Comparison of ENCODE assay signal across 13 cellular contexts in the genomic region with DNA sequence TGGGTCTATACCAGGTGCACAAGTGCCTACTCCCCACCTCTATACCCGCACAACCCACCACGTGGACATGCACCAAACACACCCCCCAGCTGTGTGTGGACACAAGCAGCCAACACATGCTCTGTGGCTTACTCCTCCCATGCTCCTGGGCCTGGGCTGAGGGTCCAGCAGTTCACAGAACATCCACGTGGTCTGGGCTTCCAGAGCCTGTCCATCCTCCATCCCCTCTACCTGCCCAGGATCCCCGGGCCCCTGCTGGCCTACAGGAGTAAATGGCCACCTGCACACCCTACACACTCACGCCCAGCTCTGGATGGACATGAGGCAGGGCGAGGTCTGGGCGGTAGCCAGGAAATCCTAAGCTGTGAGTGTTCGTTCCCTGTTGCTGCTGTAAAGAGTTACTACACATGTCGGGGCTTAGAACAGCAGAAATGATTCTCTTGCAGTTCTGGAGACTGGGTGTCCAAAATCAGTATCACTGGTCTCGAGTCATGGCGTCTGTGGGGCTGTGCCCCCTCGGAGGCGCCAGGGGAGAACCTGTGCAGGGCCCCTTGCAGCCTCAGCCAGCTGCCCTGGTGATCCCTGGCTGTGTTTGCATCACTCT. TPM values are rescaled to one million over a fixed set of nuclear protein-coding genes. Genes with fewer than 3 reads are reported as not detected.
DNase-seq lines count a peak whose midpoint lies in the region; ATAC-seq, FAIRE-seq and TF ChIP-seq lines count a peak whose summit lies in the region.
"Had no signal": no experiment of that assay in that cellular context is flagged by ENCODE, and none has a peak within 500 bp of the region (broad histone marks: within the 10 kb centered on the region; RNA-seq: fewer than 3 reads in every experiment).

No MANE protein-coding gene starts in this region.

- H3K27ac ChIP-seq in HepG2 (ENCODE audit: extremely low read length, insufficient read depth, low read length) (no peak overlapping the region), right lobe of liver (no peak overlapping the region)
- H3K27ac ChIP-seq: HL-60, parathyroid adenoma, thyroid gland had no signal

- FAIRE-seq in HepG2 (lab: Jason Lieb, UNC) (no peak), D721Med (lab: Jason Lieb, UNC) (no peak)

- peak; percentile 58 for ATAC-seq in HepG2
- no peak for ATAC-seq in right lobe of liver
- ATAC-seq in HG02759 (IDR thresholded peaks at IDR 0.05; ENCODE audit: unreplicated experiment), result no peak

- CTCF ChIA-PET in HepG2 (lab: Yijun Ruan, JAX; ENCODE audit: low intra/inter-chr PET ratio, low total read pairs), result no interaction called here

- no TSS peak for BruUV-seq in HepG2 (replicated peaks; lab: Mats Ljungman, UMichigan)

- POLR2A ChIA-PET in HepG2 (lab: Yijun Ruan, JAX), result interaction anchor here (0.8 kb wide), 1 partner anchor 18 kb away, joined by 3 read pairs; no protein-coding TSS in a partner anchor

- peak; percentile 15; the same call in 1 of the 2 replicates for TF ChIP-seq CTCF in HepG2 (CRISPR knock-in tag; IDR thresholded peaks at IDR 0.05)
- no peak for TF ChIP-seq CTCF in right lobe of liver (IDR thresholded peaks at IDR 0.05)
- TF ChIP-seq CTCF in fibroblast of the aortic adventitia (IDR thresholded peaks at IDR 0.05; ENCODE audit: insufficient read depth, low read length), result no peak
- TF ChIP-seq CTCF in D721Med (IDR thresholded peaks at IDR 0.05; ENCODE audit: insufficient read depth, missing control alignments), result no peak

- H3K4me3 ChIP-seq in HepG2 (replicated peaks in 1 of 3; ENCODE audit: insufficient read depth in 1 of 3, low read depth in 2 of 3, low read length in 3 of 3) (peak overlapping the region in 2 of 3 experiments; percentile 6 to 54; a peak in 3 of 6 replicates), right lobe of liver (no peak overlapping the region), adipocyte (ENCODE audit: low read length) (no peak overlapping the region), fibroblast of the aortic adventitia (ENCODE audit: low read depth, low read length) (no peak overlapping the region)
- H3K4me3 ChIP-seq: thyroid gland had no signal

- no peak for TF ChIP-seq RAD21 in HepG2 (CRISPR knock-in tag; IDR thresholded peaks at IDR 0.05)

- H3K9me3 ChIP-seq in HepG2 (ENCODE audit: low read length) (no peaks in the 10 kb centered on the region), right lobe of liver (no peaks in the 10 kb centered on the region), adipocyte (ENCODE audit: control insufficient read depth, low read length) (peaks cover under 1% of the 10 kb centered on the region)
- H3K9me3 ChIP-seq: thyroid gland had no signal

- no peak overlapping the region for H2AFZ ChIP-seq in HepG2 (ENCODE audit: low read length)
- H2AFZ ChIP-seq: parathyroid adenoma had no signal

- peaks cover 93% of the 10 kb centered on the region for H3K4me1 ChIP-seq in HepG2 (ENCODE audit: insufficient read depth, low read length)
- no peaks in the 10 kb centered on the region for H3K4me1 ChIP-seq in right lobe of liver
- H3K4me1 ChIP-seq in adipocyte (ENCODE audit: control insufficient read depth, insufficient read depth, low read length), result peaks cover 4% of the 10 kb centered on the region
- H3K4me1 ChIP-seq: parathyroid adenoma, thyroid gland had no signal

- H3K9ac ChIP-seq in HepG2 (ENCODE audit: insufficient read depth, low read depth, low read length) (no peak overlapping the region), adipocyte (ENCODE audit: low read length) (no peak overlapping the region)
- H3K9ac ChIP-seq: parathyroid adenoma had no signal

- H4K20me1 ChIP-seq in HepG2 (ENCODE audit: insufficient read depth, low read length), result no peaks in the 10 kb centered on the region

- in situ Hi-C loops in HepG2 (cut with HindIII; ENCODE audit: extremely low pct_ligation_motif_present, low pct_unique_long_range_greater_than_20kb), result no loop called here

- WGBS in HepG2 (ENCODE audit: low lambda C conversion rate), result 0% methylated on average over 8 of the region's 13 CpGs
- no CpG with 5 or more reads among the region's 13 CpGs for WGBS in right lobe of liver (ENCODE audit: insufficient coverage, low coverage, low lambda C conversion rate, missing lambda C conversion rate)

- intact Hi-C loops in HepG2 (cut with micrococcal nuclease; ENCODE audit: unreplicated experiment), result loop anchor here (10.0 kb wide), 1 partner anchor 59 kb away; no protein-coding TSS in a partner anchor
- intact Hi-C loops in right lobe of liver (cut with DNase I), result loop anchor here in 1 of 2 donors (10.0 kb wide), 1 partner anchor 359 kb away; no protein-coding TSS in a partner anchor

- TF ChIP-seq POLR2A in HepG2 (IDR thresholded peaks at IDR 0.05; ENCODE audit: insufficient read depth in 1 of 2, low read depth in 2 of 2, low read length in 2 of 2) (0 out of 4 replicates have a peak, but pooled peaks of 1 of the 2 experiments have one; percentile 30), right lobe of liver (IDR thresholded peaks at IDR 0.05) (no peak)

- peak; percentile 56 for DNase-seq in HepG2 (ENCODE audit: low spot score)
- no peak for DNase-seq in right lobe of liver
- peak; percentile 42 for DNase-seq in adipocyte (ENCODE audit: low read depth)
- DNase-seq in fibroblast of the aortic adventitia (ENCODE audit: low read depth), result peak; percentile 62
- no peak for DNase-seq in D721Med (ENCODE audit: insufficient read length, low spot score)
- DNase-seq in DMS79 treated with DMSO at 0.1 percent for 48 hours (lab: John Stamatoyannopoulos, UW), result no peak
- no peak for DNase-seq in NCI-H510A (lab: John Stamatoyannopoulos, UW)
- DNase-seq: activated CD4-positive, alpha-beta T cell treated with anti-CD3 and anti-CD28 coated beads, Interleukin-2, amount 50 U/mL, for 4 hours; erythroblast; thyroid gland had no signal

- H3K27me3 ChIP-seq in HepG2 (ENCODE audit: control insufficient read depth in 1 of 2, insufficient read depth in 2 of 2, low read length in 2 of 2) (peaks cover 0 to 10% of the 10 kb centered on the region in 2 experiments; a peak in 2 of 5 replicates), right lobe of liver (no peaks in the 10 kb centered on the region), adipocyte (replicated peaks; ENCODE audit: control insufficient read depth, insufficient read depth, low read length) (peaks cover 8% of the 10 kb centered on the region)
- H3K27me3 ChIP-seq: thyroid gland had no signal

- no peak for TF ChIP-seq EP300 in HepG2 (IDR thresholded peaks at IDR 0.05; ENCODE audit: low read depth in 2 of 2, low read length in 2 of 2)
- TF ChIP-seq EP300 in HepG2 (CRISPR knock-in tag; IDR thresholded peaks at IDR 0.05; ENCODE audit: borderline replicate concordance), result no peak

- H3K36me3 ChIP-seq in HepG2 (replicated peaks in 1 of 2; ENCODE audit: control insufficient read depth in 1 of 2, insufficient read depth in 2 of 2, low read length in 2 of 2) (no peaks in the 10 kb centered on the region), right lobe of liver (no peaks in the 10 kb centered on the region), adipocyte (ENCODE audit: control insufficient read depth, insufficient read depth, low read length, severe bottlenecking) (no peaks in the 10 kb centered on the region)
- H3K36me3 ChIP-seq: thyroid gland had no signal

- H3K4me2 ChIP-seq in HepG2 (ENCODE audit: low read depth, low read length), result peak overlapping the region; percentile 73

- H3K79me2 ChIP-seq in HepG2 (ENCODE audit: insufficient read depth, low read length), result no peaks in the 10 kb centered on the region
- H3K79me2 ChIP-seq: parathyroid adenoma had no signal

TF ChIP-seq in HepG2, 621 proteins besides CTCF, POLR2A, EP300 and RAD21 (continues in another document):
- TF ChIP-seq TGIF2 (CRISPR knock-in tag; IDR thresholded peaks at IDR 0.05), result peak; percentile 47; the same call in 1 of the 2 replicates
- peak; percentile 54; the same call in 1 of the 2 replicates for TF ChIP-seq HNF4A (CRISPR knock-in tag; IDR thresholded peaks at IDR 0.05)
- TF ChIP-seq TARDBP (CRISPR knock-in tag; IDR thresholded peaks at IDR 0.05), result no peak

RNA-seq across cellular contexts. Expression of a gene that starts 15.0 kb away (rescaled TPM):
- 5.1 and 5.2 TPM in 2 replicates for total RNA-seq in HepG2 (2016; rRNA removed; fragmentation: Illumina TruSeq; extraction: Trizol)
- 2.6 and 3.4 TPM in 2 replicates for total RNA-seq in HepG2 (2016; cell fraction: cytosol; rRNA removed; fragmentation: Illumina TruSeq; extraction: Trizol; ENCODE audit: low read depth)
- 5.2 and 5.4 TPM in 2 replicates for total RNA-seq in HepG2 (2016; cell fraction: insoluble cytoplasmic fraction; rRNA removed; fragmentation: Illumina TruSeq; extraction: Trizol)
- total RNA-seq in HepG2 (2016; cell fraction: membrane; rRNA removed; fragmentation: Illumina TruSeq; extraction: Trizol), result 4.3 and 5.6 TPM in 2 replicates
- total RNA-seq in HepG2 (2016; cell fraction: nucleus; rRNA removed; fragmentation: Illumina TruSeq; extraction: Trizol), result 7.2 and 9.2 TPM in 2 replicates
- 3.4 and 3.9 TPM in 2 replicates for polyA plus RNA-seq in HepG2 (2011; rRNA removed)
- 1.9 and 2.7 TPM in 2 replicates for polyA plus RNA-seq in HepG2 (2011; cell fraction: cytosol; rRNA removed)
- 15.5 and 22.7 TPM in 2 replicates for polyA plus RNA-seq in HepG2 (2011; cell fraction: nucleus; rRNA removed)
- polyA plus RNA-seq in HepG2 (2012), result 6.0 and 9.1 TPM in 2 replicates
- 3.8 and 4.7 TPM in 2 replicates for polyA plus RNA-seq in HepG2 (2016; cell fraction: cytosol; fragmentation: Illumina TruSeq; extraction: Trizol; ENCODE audit: low read depth)
- 8.3 and 10.1 TPM in 2 replicates for polyA plus RNA-seq in HepG2 (2016; cell fraction: insoluble cytoplasmic fraction; fragmentation: Illumina TruSeq; extraction: Trizol; ENCODE audit: low read depth)
- polyA plus RNA-seq in HepG2 (2016; cell fraction: membrane; fragmentation: Illumina TruSeq; extraction: Trizol; ENCODE audit: low read depth), result 5.1 and 5.2 TPM in 2 replicates
- polyA plus RNA-seq in HepG2 (2016; cell fraction: nucleus; fragmentation: Illumina TruSeq; extraction: Trizol; ENCODE audit: insufficient read depth, low read depth), result 24.6 and 26.3 TPM in 2 replicates
- 7.4 and 12.2 TPM in 2 replicates for polyA minus RNA-seq in HepG2 (2011; rRNA and poly(A)+ RNA removed; ENCODE audit: low replicate concordance)
- polyA minus RNA-seq in HepG2 (2011; cell fraction: cytosol; rRNA and poly(A)+ RNA removed), result 6.2 and 6.7 TPM in 2 replicates
- 9.0 and 12.1 TPM in 2 replicates for polyA minus RNA-seq in HepG2 (2011; cell fraction: nucleus; rRNA and poly(A)+ RNA removed)
- total RNA-seq in right lobe of liver, result 10 to 100 TPM in 2 of 6 experiments, 1 to 10 TPM in 4; 6.1 to 14.5 (median 8.4) TPM
- total RNA-seq in fibroblast of the aortic adventitia (ENCODE audit: low replicate concordance), result 7.5 and 9.1 TPM in 2 replicates

Comparison
In these comparisons a context has a peak if more than half of its experiments do, and no peak if none do; other contexts are left out.
1. DNase-seq: peak in HepG2 (single experiment), adipocyte (single experiment) and fibroblast of the aortic adventitia (single experiment); none in right lobe of liver (0 of 3), D721Med (single experiment), DMS79 treated with DMSO at 0.1 percent for 48 hours (single experiment) and NCI-H510A (single experiment).
2. H3K4me3 ChIP-seq: peak in HepG2 (2 of 3); none in right lobe of liver (0 of 3), adipocyte (single experiment) and fibroblast of the aortic adventitia (single experiment).